Comparison of ENCODE assay signal across 23 cellular contexts in genomic region chr4:123591875-123592274, GRCh38.
"Had no signal": no experiment of that assay in that cellular context is flagged by ENCODE, and none has a peak within 500 bp of the region (broad histone marks: within the 10 kb centered on the region; RNA-seq: fewer than 3 reads in every experiment).

No MANE protein-coding gene starts in this region.

- H3K4me2 ChIP-seq: SK-N-SH had no signal

- H3K9me3 Mint-ChIP-seq: T-cell had no signal

- H3K9me3 ChIP-seq: SK-N-SH had no signal

- H3K9ac ChIP-seq: SK-N-SH had no signal

- H3K27ac Mint-ChIP-seq: IgD-negative memory B cell, T-cell had no signal

- H3K36me3 Mint-ChIP-seq: T-cell had no signal

- H3K27me3 Mint-ChIP-seq: T-cell had no signal

- ATAC-seq: T-cell had no signal

- DNase-seq: KBM-7, MV-4-11, NCI-H1048, NCI-H1105, NCI-H1417 treated with DMSO at 0.1 percent for 48 hours, NCI-H146, NCI-H1694 treated with DMSO at 0.1 percent for 48 hours, NCI-H1930, NCI-H2081, NCI-H2107, NCI-H2171, NCI-H226, NCI-H446, NCI-H510A, NCI-H524 treated with DMSO at 0.1 percent for 48 hours, NCI-H69, NCI-H774, SHP77, SK-N-SH, SW 1271, T-cell had no signal

- H3K4me3 Mint-ChIP-seq: IgD-negative memory B cell, T-cell had no signal

- H3K27ac ChIP-seq: RWPE1 had no signal
